In genomic region chr3:140530603-140531002, GRCh38 we compare ENCODE assay signal across 21 cellular contexts.
A peak's percentile ranks its signal among the peaks of the same experiment; 100 is the strongest.
DNase-seq lines count a peak whose midpoint lies in the region; FAIRE-seq and TF ChIP-seq lines count a peak whose summit lies in the region.
"Had no signal": no experiment of that assay in that cellular context is flagged by ENCODE, and none has a peak within 500 bp of the region (broad histone marks: within the 10 kb centered on the region; RNA-seq: fewer than 3 reads in every experiment).

No MANE protein-coding gene starts in this region.

- peaks cover 12% of the 10 kb centered on the region for H3K9me3 Mint-ChIP-seq in astrocyte (ENCODE audit: unreplicated experiment)
- H3K9me3 Mint-ChIP-seq: CD4-positive, alpha-beta T cell; GM23338 had no signal

- H3K27me3 ChIP-seq in astrocyte (ENCODE audit: insufficient read depth, low read length) (no peaks in the 10 kb centered on the region), tibial artery (no peaks in the 10 kb centered on the region)

- peaks cover 29% of the 10 kb centered on the region for H3K4me1 Mint-ChIP-seq in astrocyte (ENCODE audit: low read depth, unreplicated experiment)
- H3K4me1 Mint-ChIP-seq: GM23338 had no signal

- H3K4me1 ChIP-seq in astrocyte (ENCODE audit: insufficient read depth, low read length) = peaks cover 21% of the 10 kb centered on the region
- peaks cover 0 to 2% of the 10 kb centered on the region in 2 donors for H3K4me1 ChIP-seq in kidney (ENCODE audit: control insufficient read depth in 1 of 2, insufficient read depth in 1 of 2, low read depth in 1 of 2, low read length in 2 of 2)
- H3K4me1 ChIP-seq in tibial artery = no peaks in the 10 kb centered on the region
- H3K4me1 ChIP-seq: BE2C had no signal

- no peaks in the 10 kb centered on the region for H3K36me3 ChIP-seq in astrocyte (ENCODE audit: insufficient read depth, low read length)
- no peaks in the 10 kb centered on the region for H3K36me3 ChIP-seq in kidney (ENCODE audit: control insufficient read depth in 1 of 2, insufficient read depth in 2 of 2, low read length in 2 of 2)
- H3K36me3 ChIP-seq in tibial artery = no peaks in the 10 kb centered on the region
- H3K36me3 ChIP-seq: BE2C had no signal

- H3K4me3 Mint-ChIP-seq in astrocyte (ENCODE audit: unreplicated experiment) = no peak overlapping the region
- H3K4me3 Mint-ChIP-seq: CD4-positive, alpha-beta T cell; GM23338 had no signal

- TF ChIP-seq CTCF in astrocyte (IDR thresholded peaks at IDR 0.05; ENCODE audit: insufficient read depth, low read depth, low read length) = no peak
- TF ChIP-seq CTCF in kidney (IDR thresholded peaks at IDR 0.05; ENCODE audit: borderline replicate concordance, extremely low read depth, insufficient read depth) = no peak
- TF ChIP-seq CTCF in tibial artery (IDR thresholded peaks at IDR 0.05) = no peak

- no peak overlapping the region for H3K4me3 ChIP-seq in astrocyte (ENCODE audit: insufficient read depth, low read depth, low read length)
- H3K4me3 ChIP-seq in kidney (ENCODE audit: low read length in 2 of 2) = no peak overlapping the region
- no peak overlapping the region for H3K4me3 ChIP-seq in tibial artery
- H3K4me3 ChIP-seq: GM23338 had no signal

- DNase-seq in M059J (ENCODE audit: low read depth) (peak; percentile 79), astrocyte (ENCODE audit: low read depth) (no peak), myocyte (ENCODE audit: low read depth) (peak; percentile 56), mesenteric fat pad (ENCODE audit: low spot score) (no peak), kidney (no peak), tibial artery (no peak), DMS 273 (lab: John Stamatoyannopoulos, UW; ENCODE audit: unreplicated experiment) (no peak)
- DNase-seq: BE2C; Calu3; CD4-positive, alpha-beta T cell; DND-41; GF-D8; IMR-90; Karpas-422; NCI-H187; NCI-H69; NK-92 treated with Interleukin-12 subunit alpha and Interleukin-12 subunit beta, amount 100 ng/mL, for 24 hours; OCI-M1 had no signal

- no peak overlapping the region for H2AFZ ChIP-seq in astrocyte (ENCODE audit: low read depth, low read length)
- H2AFZ ChIP-seq: GM23338 had no signal

- no peaks in the 10 kb centered on the region for H3K27me3 Mint-ChIP-seq in astrocyte (ENCODE audit: low read depth, unreplicated experiment)
- H3K27me3 Mint-ChIP-seq: CD4-positive, alpha-beta T cell had no signal

- no peaks in the 10 kb centered on the region for H3K79me2 ChIP-seq in astrocyte (ENCODE audit: insufficient read depth, low read length)

- no peak overlapping the region for H3K9ac ChIP-seq in astrocyte (ENCODE audit: low read length)
- H3K9ac ChIP-seq in kidney (ENCODE audit: low read length in 2 of 2) = no peak overlapping the region

- no peak for FAIRE-seq in astrocyte (lab: Jason Lieb, UNC)
- no peak for FAIRE-seq in kidney (lab: Jason Lieb, UNC)
- FAIRE-seq: GM12891, GM18507 had no signal

- H3K27ac Mint-ChIP-seq in astrocyte (ENCODE audit: unreplicated experiment) = peak overlapping the region; percentile 95
- H3K27ac Mint-ChIP-seq: CD4-positive, alpha-beta T cell; GM23338 had no signal

- H3K27ac ChIP-seq in astrocyte (ENCODE audit: low read depth, low read length) (peak overlapping the region; percentile 76), kidney (ENCODE audit: low read depth in 2 of 2, low read length in 2 of 2) (no peak overlapping the region), tibial artery (no peak overlapping the region)

- intact Hi-C loops in kidney (cut with DNase I) = no loop called here
- intact Hi-C loops in tibial artery (cut with DNase I; ENCODE audit: low total_unique reads) = no loop called here

- H4K20me1 ChIP-seq in astrocyte (ENCODE audit: insufficient read depth, low read length) = no peaks in the 10 kb centered on the region

- no peaks in the 10 kb centered on the region for H3K9me3 ChIP-seq in astrocyte (ENCODE audit: insufficient read depth, low read depth, low read length)
- H3K9me3 ChIP-seq in kidney (ENCODE audit: control insufficient read depth in 1 of 2, low read length in 2 of 2) = no peaks in the 10 kb centered on the region
- no peaks in the 10 kb centered on the region for H3K9me3 ChIP-seq in tibial artery
- H3K9me3 ChIP-seq: BE2C had no signal

- H3K4me2 ChIP-seq in astrocyte (ENCODE audit: low read length) = no peak overlapping the region
- H3K4me2 ChIP-seq: GM23338 had no signal

- H3K36me3 Mint-ChIP-seq in astrocyte (ENCODE audit: low read depth, unreplicated experiment) = peaks cover 16% of the 10 kb centered on the region

Comparison
In these comparisons a context has a peak if more than half of its experiments do, and no peak if none do; other contexts are left out.
1. DNase-seq: peak in M059J (single experiment) and myocyte (single experiment); none in astrocyte (single experiment), mesenteric fat pad (single experiment), kidney (single experiment), tibial artery (0 of 2) and DMS 273 (single experiment).